Comparison of ENCODE assay signal across 15 cellular contexts in genomic region chr6:100370265-100370664, GRCh38.
DNase-seq lines count a peak whose midpoint lies in the region; TF ChIP-seq lines count a peak whose summit lies in the region.
"Had no signal": no experiment of that assay in that cellular context is flagged by ENCODE, and none has a peak within 500 bp of the region (broad histone marks: within the 10 kb centered on the region; RNA-seq: fewer than 3 reads in every experiment).

No MANE protein-coding gene starts in this region.

- H3K27ac ChIP-seq in osteoblast (ENCODE audit: low read depth, low read length), result no peak overlapping the region
- H3K27ac ChIP-seq: heart right ventricle, left lung had no signal

- no peaks in the 10 kb centered on the region for H3K36me3 ChIP-seq in osteoblast (ENCODE audit: insufficient read depth, low read length)
- H3K36me3 ChIP-seq: HAP-1, heart right ventricle, left lung had no signal

- TF ChIP-seq CTCF in GM12865 (IDR thresholded peaks at IDR 0.05; ENCODE audit: insufficient read depth, low read depth, low read length, missing control alignments), result no peak
- peak; percentile 8 for TF ChIP-seq CTCF in astrocyte of the cerebellum (IDR thresholded peaks at IDR 0.05; ENCODE audit: low read depth, low read length, missing control alignments)
- TF ChIP-seq CTCF in osteoblast (IDR thresholded peaks at IDR 0.05; ENCODE audit: extremely low read depth, low read depth, low read length), result peak; percentile 36

- no peaks in the 10 kb centered on the region for H4K20me1 ChIP-seq in osteoblast (ENCODE audit: insufficient read depth, low read length)

- in situ Hi-C loops in astrocyte of the cerebellum (cut with HindIII; ENCODE audit: low sequenced_read_pairs), result no loop called here

- H3K4me1 ChIP-seq in osteoblast (ENCODE audit: insufficient read depth, low read length), result peaks cover 3% of the 10 kb centered on the region
- H3K4me1 ChIP-seq: heart right ventricle, left lung had no signal

- no peak overlapping the region for H3K4me2 ChIP-seq in osteoblast (ENCODE audit: insufficient read depth, low read length)

- H3K9me3 ChIP-seq in osteoblast (ENCODE audit: low read depth, low read length), result no peaks in the 10 kb centered on the region
- H3K9me3 ChIP-seq: HAP-1, left lung had no signal

- peak; percentile 11 for DNase-seq in GM12865 (ENCODE audit: low read depth)
- peak; percentile 20 to 30 for DNase-seq in Kasumi-1 (lab: John Stamatoyannopoulos, UW)
- no peak for DNase-seq in astrocyte of the cerebellum (ENCODE audit: low read depth)
- DNase-seq in osteoblast (ENCODE audit: insufficient read length, low spot score, missing footprints), result peak; percentile 41
- DNase-seq in NCI-H1694 treated with DMSO at 0.1 percent for 48 hours (lab: John Stamatoyannopoulos, UW), result no peak
- DNase-seq in D341Med (ENCODE audit: low spot score), result no peak
- no peak for DNase-seq in activated T-cell treated with anti-CD3 and anti-CD28 coated beads, Interleukin-2, amount 50 U/mL, for 1 hour
- DNase-seq: activated CD4-positive, alpha-beta T cell treated with anti-CD3 and anti-CD28 coated beads, Interleukin-2, amount 10 ng/mL, durations not matched to agents 24 days and 14 days; DMS79; effector CD8-positive, alpha-beta T cell; heart right ventricle; left lung; NCI-H2029 treated with DMSO at 0.1 percent for 48 hours; small intestine had no signal

- H3K4me3 ChIP-seq in GM12865 (ENCODE audit: low read depth, low read length) (no peak overlapping the region), astrocyte of the cerebellum (ENCODE audit: low read depth, low read length) (no peak overlapping the region), osteoblast (ENCODE audit: insufficient read depth, low read length) (no peak overlapping the region)
- H3K4me3 ChIP-seq: HAP-1, heart right ventricle, left lung had no signal

- H3K79me2 ChIP-seq in osteoblast (ENCODE audit: insufficient read depth, low read length), result no peaks in the 10 kb centered on the region

- no peaks in the 10 kb centered on the region for H3K27me3 ChIP-seq in osteoblast (ENCODE audit: insufficient read depth, low read length)
- H3K27me3 ChIP-seq: left lung had no signal

- H2AFZ ChIP-seq in osteoblast (ENCODE audit: low read length), result no peak overlapping the region

Comparison
In these comparisons a context has a peak if more than half of its experiments do, and no peak if none do; other contexts are left out.
1. DNase-seq: peak in GM12865 (single experiment), Kasumi-1 (2 of 2) and osteoblast (single experiment); none in astrocyte of the cerebellum (single experiment), NCI-H1694 treated with DMSO at 0.1 percent for 48 hours (single experiment), D341Med (single experiment) and activated T-cell treated with anti-CD3 and anti-CD28 coated beads, Interleukin-2, amount 50 U/mL, for 1 hour (single experiment).